Comparison of ENCODE assay signal across 8 cellular contexts in the genomic region with DNA sequence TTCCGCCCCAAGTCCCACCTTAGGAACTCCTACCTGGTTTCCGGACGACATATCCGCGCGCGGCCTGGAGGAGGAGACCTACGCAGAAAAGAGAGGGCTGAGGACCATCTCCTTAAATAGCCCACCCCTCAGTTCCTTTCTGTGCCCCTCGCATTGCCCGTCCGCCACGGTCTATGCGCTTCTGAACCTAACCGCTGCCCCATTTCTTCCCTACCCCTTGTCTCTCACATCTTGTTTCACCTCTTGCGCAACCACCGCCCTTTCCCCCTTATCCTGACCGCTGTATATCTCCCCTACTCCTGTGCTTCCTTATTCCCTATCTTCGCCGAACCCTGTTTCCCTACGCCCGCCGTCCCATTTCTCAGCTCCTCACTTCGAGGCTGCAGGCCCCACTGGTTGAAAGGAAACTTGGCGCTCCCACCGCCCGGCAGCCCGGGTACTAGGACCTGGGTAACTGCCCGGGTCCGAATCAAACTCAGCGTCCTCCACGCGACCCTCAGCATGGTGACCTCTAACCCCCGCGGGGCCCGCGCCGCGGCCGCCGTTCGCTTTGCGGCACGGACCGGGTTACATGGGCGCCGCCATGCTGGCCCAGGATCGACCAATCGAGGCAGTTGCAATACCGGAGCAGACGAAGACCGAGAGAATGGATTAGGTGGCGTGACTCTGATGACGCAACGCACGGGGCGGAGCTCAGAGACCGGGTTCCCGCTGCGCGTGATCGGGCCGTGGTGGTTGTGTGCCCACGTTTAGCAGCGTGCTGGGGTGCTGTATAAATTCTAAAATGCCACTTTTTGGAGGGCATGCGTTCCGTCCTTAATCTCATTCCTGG. TPM values are rescaled to one million over a fixed set of nuclear protein-coding genes. Genes with fewer than 3 reads are reported as not detected.
A peak's percentile ranks its signal among the peaks of the same experiment; 100 is the strongest.
DNase-seq lines count a peak whose midpoint lies in the region; ATAC-seq, FAIRE-seq and TF ChIP-seq lines count a peak whose summit lies in the region.

A gene (minus strand): TSS at position 612 of the 832 bp plus-strand sequence. CDS start 109 bp downstream, at position 503.

- ATAC-seq in GM19043 (IDR thresholded peaks at IDR 0.05; ENCODE audit: low read depth, unreplicated experiment) (peak; percentile 95), HG03378 (IDR thresholded peaks at IDR 0.05; ENCODE audit: unreplicated experiment) (peak; percentile 85)

- DNase-seq in AG10803 (ENCODE audit: low read depth), result peak; percentile 93
- DNase-seq in NCI-H460 (ENCODE audit: extremely low read depth, low read depth), result peak; percentile 91
- peak; percentile 91 for DNase-seq in activated CD4-positive, alpha-beta T cell treated with anti-CD3 and anti-CD28 coated beads for 1 hour
- peak; percentile 95 for DNase-seq in cerebellum (ENCODE audit: low spot score)
- peak; percentile 98 for DNase-seq in kidney
- peak; percentile 98 for DNase-seq in stimulated activated CD4-positive, alpha-beta T cell treated with anti-CD3 and anti-CD28 coated beads, Interleukin-15, amount 100 ng/mL, for 24 hours

- peaks cover 12 to 16% of the 10 kb centered on the region in 2 donors for H3K36me3 ChIP-seq in kidney (ENCODE audit: control insufficient read depth in 1 of 2, insufficient read depth in 2 of 2, low read length in 2 of 2)

- no peak for TF ChIP-seq CTCF in AG10803 (conservative IDR thresholded peaks at IDR 0.05; ENCODE audit: low read length)
- no peak for TF ChIP-seq CTCF in kidney (IDR thresholded peaks at IDR 0.05; ENCODE audit: borderline replicate concordance, extremely low read depth, insufficient read depth)

- H3K27ac ChIP-seq in kidney (ENCODE audit: low read depth in 2 of 2, low read length in 2 of 2), result peak within 1 kb of the TSS; percentile 95 to 96

- intact Hi-C loops in kidney (cut with DNase I), result no loop called here

- peak within 1 kb of the TSS; percentile 90 for H3K4me3 ChIP-seq in AG10803 (ENCODE audit: low read length)
- H3K4me3 ChIP-seq in kidney (ENCODE audit: low read length in 2 of 2), result peak within 1 kb of the TSS; percentile 91 to 97

- H3K9me3 ChIP-seq in kidney (ENCODE audit: control insufficient read depth in 1 of 2, low read length in 2 of 2), result no peaks in the 10 kb centered on the region

- H3K9ac ChIP-seq in kidney (ENCODE audit: low read length in 2 of 2), result peak within 1 kb of the TSS; percentile 78 to 95

- FAIRE-seq in kidney (lab: Jason Lieb, UNC), result peak; percentile 11

- H3K4me1 ChIP-seq in kidney (ENCODE audit: control insufficient read depth in 1 of 2, insufficient read depth in 1 of 2, low read depth in 1 of 2, low read length in 2 of 2), result peaks cover 3 to 4% of the 10 kb centered on the region in 2 donors

RNA-seq across cellular contexts. Expression of the gene that starts here (rescaled TPM):
- total RNA-seq in NCI-H460 (2014; rRNA removed; shearing (Covaris generic)), result 139 and 142 TPM in 2 replicates
- polyA plus RNA-seq in NCI-H460 (2014; cell fraction: nucleus; rRNA removed), result 79.4 and 103 TPM in 2 replicates
- total RNA-seq in cerebellum (17.7 TPM), kidney (48.1 TPM)
- 160 TPM for polyA plus RNA-seq in kidney (ENCODE audit: insufficient read depth, low read depth, low replicate concordance)

Comparison
In these comparisons a context has a peak if more than half of its experiments do, and no peak if none do; other contexts are left out.
1. Peak in every context shown above with its lines: DNase-seq, ATAC-seq, H3K4me3 ChIP-seq and H3K27ac ChIP-seq.